ENCODE assay signal across 8 cellular contexts in the genomic region with DNA sequence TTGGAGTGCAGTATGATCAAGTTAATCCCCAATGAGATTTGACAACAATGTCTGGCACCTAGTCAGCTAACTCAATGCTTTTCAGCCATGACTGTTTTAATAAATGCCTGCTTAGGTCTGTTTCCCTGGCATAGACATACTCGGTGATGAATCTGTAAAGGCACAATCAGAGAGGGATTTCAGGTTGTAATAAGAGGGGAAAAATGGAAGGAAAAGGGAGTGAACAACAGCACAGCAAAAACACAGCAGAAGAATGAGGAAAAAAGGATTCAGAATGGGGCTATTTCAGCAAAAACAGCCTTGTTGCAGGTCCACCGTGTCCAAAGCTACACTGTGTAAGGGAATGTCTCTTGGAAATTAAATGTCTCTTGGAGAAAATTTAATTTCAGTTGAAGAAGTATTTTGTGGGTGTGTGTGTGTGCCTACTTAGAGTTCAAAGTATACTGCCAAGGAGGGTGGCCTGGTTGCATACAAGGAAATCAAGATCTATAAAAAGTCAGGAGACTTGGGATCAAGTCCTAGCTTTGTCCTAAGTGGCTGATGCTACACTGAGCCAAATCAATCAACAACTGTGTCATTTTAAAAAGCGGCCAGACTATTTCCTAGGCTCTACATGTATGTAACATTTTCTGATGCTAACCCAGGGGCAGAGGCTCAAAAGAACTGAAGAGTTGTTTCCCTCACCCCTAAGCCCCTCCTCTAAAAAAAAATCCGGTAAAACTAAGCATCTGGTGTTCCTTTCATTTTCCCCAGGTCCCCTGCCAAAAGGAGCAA. TPM values are rescaled to one million over a fixed set of nuclear protein-coding genes. Genes with fewer than 3 reads are reported as not detected.
DNase-seq lines count a peak whose midpoint lies in the region; ATAC-seq and TF ChIP-seq lines count a peak whose summit lies in the region.

No MANE protein-coding gene starts in this region.

- H3K9me3 ChIP-seq in BLaER1 (no peaks in the 10 kb centered on the region), colonic mucosa (no peaks in the 10 kb centered on the region)

- peaks cover under 1% of the 10 kb centered on the region; the same call in 1 of the 2 replicates for H3K36me3 ChIP-seq in BLaER1
- H3K36me3 ChIP-seq in colonic mucosa = no peaks in the 10 kb centered on the region

- no peaks in the 10 kb centered on the region for H3K9me3 Mint-ChIP-seq in natural killer cell

- intact Hi-C loops in colonic mucosa (cut with DNase I) (loop anchor here (5.0 kb wide), 1 partner anchor 64 kb away; no protein-coding TSS in a partner anchor), natural killer cell (cut with micrococcal nuclease) (loop anchor here (5.0 kb wide), 1 partner anchor 49 kb away; no protein-coding TSS in a partner anchor)

- DNase-seq in NCI-H2171 (lab: John Stamatoyannopoulos, UW) (peak; percentile 68), colonic mucosa (peak; percentile 57), natural killer cell (no peak), glomerular visceral epithelial cell (ENCODE audit: extremely low spot score) (no peak)
- no peak for DNase-seq in stimulated activated CD4-positive, alpha-beta T cell treated with anti-CD3 and anti-CD28 coated beads, Interleukin-4, amount 100 ng/mL, for 4 hours

- H3K27me3 Mint-ChIP-seq in natural killer cell (ENCODE audit: low read depth in 2 of 2) = peaks cover 9 to 16% of the 10 kb centered on the region in 2 donors

- peaks cover 34 to 47% of the 10 kb centered on the region in 2 donors for H3K4me1 Mint-ChIP-seq in natural killer cell

- peak overlapping the region; percentile 56 for H3K4me3 ChIP-seq in BLaER1
- no peak overlapping the region for H3K4me3 ChIP-seq in colonic mucosa

- peaks cover 31% of the 10 kb centered on the region for H4K20me1 ChIP-seq in BLaER1

- peak overlapping the region; percentile 80 for H3K27ac ChIP-seq in BLaER1
- peak overlapping the region; percentile 96 for H3K27ac ChIP-seq in colonic mucosa

- H3K4me1 ChIP-seq in BLaER1 = peaks cover 29% of the 10 kb centered on the region
- H3K4me1 ChIP-seq in colonic mucosa = peaks cover 12% of the 10 kb centered on the region

- peak overlapping the region; percentile 87 for H3K4me3 Mint-ChIP-seq in natural killer cell

- H3K9ac ChIP-seq in BLaER1 = peak overlapping the region; percentile 74
- H3K9ac ChIP-seq in colonic mucosa (ENCODE audit: low read depth in 2 of 2, low read length in 2 of 2) = peak overlapping the region in 1 of 2 donors; percentile 95

- no peak for TF ChIP-seq CTCF in colonic mucosa (IDR thresholded peaks at IDR 0.05)
- no peak for TF ChIP-seq CTCF in natural killer cell (IDR thresholded peaks at IDR 0.05)

- H3K36me3 Mint-ChIP-seq in natural killer cell = peaks cover 16% of the 10 kb centered on the region

- H3K27me3 ChIP-seq in BLaER1 (no peaks in the 10 kb centered on the region), colonic mucosa (no peaks in the 10 kb centered on the region)

- peak overlapping the region; percentile 85 for H3K4me2 ChIP-seq in BLaER1

- no peak for ATAC-seq in natural killer cell
- ATAC-seq in HG03095 (IDR thresholded peaks at IDR 0.05; ENCODE audit: unreplicated experiment) = no peak
- no peak for ATAC-seq in HG02938 (IDR thresholded peaks at IDR 0.05; ENCODE audit: unreplicated experiment)

- peak overlapping the region; percentile 93 to 98 for H3K27ac Mint-ChIP-seq in natural killer cell

RNA-seq across cellular contexts. Expression of a gene that starts 19.1 kb away (rescaled TPM):
- total RNA-seq in colonic mucosa (100 to 1,000 TPM in 1 of 2 donors, 10 to 100 TPM in 1; 87.5 to 121 TPM), natural killer cell (100 to 1,000 TPM; 418 to 449 (median 441) TPM)

Comparison
In these comparisons a context has a peak if more than half of its experiments do, and no peak if none do; other contexts are left out.
1. DNase-seq: peak in NCI-H2171 (single experiment) and colonic mucosa (single experiment); none in natural killer cell (single experiment), stimulated activated CD4-positive, alpha-beta T cell treated with anti-CD3 and anti-CD28 coated beads, Interleukin-4, amount 100 ng/mL, for 4 hours (0 of 2) and glomerular visceral epithelial cell (single experiment).